6 cellular contexts compared by ENCODE assay signal in the genomic region with DNA sequence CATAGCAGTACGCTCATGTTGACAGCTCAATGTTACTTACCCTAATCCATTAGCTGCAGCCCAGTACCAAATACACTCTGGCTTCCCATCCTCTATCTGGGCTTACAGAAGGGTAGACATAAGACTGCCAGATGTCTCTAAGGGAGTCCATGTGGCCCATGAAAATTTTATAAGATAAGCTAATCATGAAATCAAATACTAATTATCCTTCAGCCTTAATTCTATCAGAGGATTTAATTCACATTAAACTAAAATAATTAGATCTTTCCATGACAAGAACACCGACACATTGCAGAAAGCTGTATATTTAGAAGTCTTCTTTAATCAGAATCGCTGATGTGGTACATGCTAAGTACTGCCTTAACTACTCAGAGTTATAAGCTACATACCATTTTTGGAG. TPM values are rescaled to one million over a fixed set of nuclear protein-coding genes. Genes with fewer than 3 reads are reported as not detected.
"Had no signal": no experiment of that assay in that cellular context is flagged by ENCODE, and none has a peak within 500 bp of the region (broad histone marks: within the 10 kb centered on the region; RNA-seq: fewer than 3 reads in every experiment).

No MANE protein-coding gene starts in this region.

RNA-seq across cellular contexts. Expression of gene CA4, which starts 43.3 kb away (rescaled TPM):
- total RNA-seq: GM23248, H4, HepG2, HFFc6, HT1080 had no signal
- polyA plus RNA-seq: GM23248, HepG2, IgD-negative memory B cell had no signal
